In genomic region chr3:32498992-32499391, GRCh38 we compare ENCODE assay signal across 2 cellular contexts.
A peak's percentile ranks its signal among the peaks of the same experiment; 100 is the strongest.
TF ChIP-seq lines count a peak whose summit lies in the region.

No MANE protein-coding gene starts in this region.

TF ChIP-seq in GM12878, 131 proteins besides CTCF, POLR2A, EP300 and RAD21:
- TF ChIP-seq ETV6 (conservative IDR thresholded peaks at IDR 0.05 in 1 of 2, IDR thresholded peaks at IDR 0.05 in 1 of 2; ENCODE audit: borderline replicate concordance in 1 of 2, low read depth in 1 of 2) (no peak), ASH2L (IDR thresholded peaks at IDR 0.05; ENCODE audit: borderline replicate concordance, low read depth) (no peak), RAD51 (IDR thresholded peaks at IDR 0.05) (no peak), ZNF24 (IDR thresholded peaks at IDR 0.05) (no peak), SPI1 (IDR thresholded peaks at IDR 0.05; ENCODE audit: borderline replicate concordance, insufficient read depth, low read depth, low read length) (no peak), GATAD2B (conservative IDR thresholded peaks at IDR 0.05; ENCODE audit: low read depth) (no peak), ZNF687 (IDR thresholded peaks at IDR 0.05) (no peak), SUPT20H (IDR thresholded peaks at IDR 0.05; ENCODE audit: borderline replicate concordance, control insufficient read depth, low read depth, low read length) (no peak), RCOR1 (conservative IDR thresholded peaks at IDR 0.05; ENCODE audit: low read depth, low read length) (no peak)

TF ChIP-seq in HepG2, 621 proteins besides CTCF, POLR2A, EP300 and RAD21:
- TF ChIP-seq SMYD3 (CRISPR knock-in tag; IDR thresholded peaks at IDR 0.05) (no peak), MAFF (IDR thresholded peaks at IDR 0.05; ENCODE audit: low read depth, low read length) (peak; percentile 48), TRIM22 (IDR thresholded peaks at IDR 0.05) (no peak), MAFK (conservative IDR thresholded peaks at IDR 0.05 in 1 of 2, IDR thresholded peaks at IDR 0.05 in 1 of 2; ENCODE audit: low read length in 2 of 2) (peak; percentile 60 to 68; a peak in 3 of 4 replicates)
TF ChIP-seq in HepG2: peak in this region for 2.
